Comparison of ENCODE assay signal across 8 cellular contexts in the genomic region with DNA sequence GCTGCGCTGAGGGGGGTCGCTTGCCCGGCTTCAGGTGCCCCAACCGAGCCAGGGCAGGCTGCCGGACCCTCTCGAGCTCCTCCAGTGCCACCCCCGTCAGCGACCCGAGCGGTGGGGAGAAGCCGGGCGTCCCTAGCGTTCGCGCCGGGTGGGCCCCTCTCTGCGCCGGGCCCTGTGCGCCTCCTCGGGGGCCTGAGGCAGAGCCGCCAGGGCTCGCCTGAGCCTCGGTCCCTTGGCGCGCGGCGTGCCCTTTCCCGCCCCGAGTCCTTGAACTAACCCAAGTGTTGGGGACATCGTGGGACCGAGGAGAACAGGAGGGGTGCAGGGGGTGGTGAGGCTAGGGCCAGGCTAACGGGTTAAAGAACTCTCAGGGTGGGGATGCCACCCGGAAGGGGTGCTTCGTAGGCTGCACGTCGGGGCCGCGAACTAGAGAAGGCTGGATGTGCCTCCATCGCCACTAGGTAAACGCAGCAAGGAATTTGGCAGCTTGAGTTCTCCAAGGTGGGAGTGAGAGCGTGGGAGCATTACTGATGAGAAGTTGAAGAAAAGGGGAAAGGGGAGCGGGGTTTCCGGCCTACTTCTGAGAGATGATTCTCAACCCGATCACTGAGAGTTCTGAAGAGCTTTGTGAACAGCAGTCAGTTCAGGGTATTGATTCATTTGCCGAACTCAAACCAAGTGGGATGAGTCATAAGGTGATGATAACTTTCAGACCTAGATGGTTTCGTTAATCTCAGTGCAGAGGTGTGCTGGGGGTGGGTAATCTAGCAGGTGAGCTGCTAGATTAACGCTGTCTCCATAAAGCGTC. TPM values are rescaled to one million over a fixed set of nuclear protein-coding genes. Genes with fewer than 3 reads are reported as not detected.
DNase-seq lines count a peak whose midpoint lies in the region; ATAC-seq and TF ChIP-seq lines count a peak whose summit lies in the region.

No MANE protein-coding gene starts in this region.

- peaks cover 23% of the 10 kb centered on the region for H3K36me3 Mint-ChIP-seq in central memory CD8-positive, alpha-beta T cell (ENCODE audit: insufficient read depth)

- H3F3A ChIP-seq in MM.1S (ENCODE audit: insufficient read depth, low read length) = 0 out of 2 replicates have a peak, but pooled peaks cover 5% of the 10 kb centered on the region

- peaks cover 43% of the 10 kb centered on the region for H3K79me2 ChIP-seq in MM.1S (ENCODE audit: low read length)

- ATAC-seq in central memory CD8-positive, alpha-beta T cell (replicated peaks; ENCODE audit: extremely low read depth, poor library complexity, severe bottlenecking) = peak; percentile 52
- ATAC-seq in left lobe of liver = peak; percentile 57

- H3K4me2 ChIP-seq in MM.1S (ENCODE audit: low read depth, low read length) = peak overlapping the region; percentile 69

- no peaks in the 10 kb centered on the region for H3K9me2 ChIP-seq in MM.1S (replicated peaks; ENCODE audit: insufficient read depth, low read length)

- peaks cover 26% of the 10 kb centered on the region for H3K4me1 Mint-ChIP-seq in central memory CD8-positive, alpha-beta T cell

- H3K27me3 ChIP-seq in MM.1S (replicated peaks; ENCODE audit: insufficient read depth, low read length) = no peaks in the 10 kb centered on the region

- H3K4me3 ChIP-seq in MM.1S (ENCODE audit: low read length) = peak overlapping the region; percentile 83

- no peaks in the 10 kb centered on the region for H3K9me3 ChIP-seq in MM.1S (replicated peaks; ENCODE audit: insufficient read depth, low read length)

- no peaks in the 10 kb centered on the region for H3K27me3 Mint-ChIP-seq in central memory CD8-positive, alpha-beta T cell

- H3K36me3 ChIP-seq in MM.1S (replicated peaks; ENCODE audit: insufficient read depth, low read length) = no peaks in the 10 kb centered on the region

- H2AFZ ChIP-seq in MM.1S (ENCODE audit: low read length) = peak overlapping the region; percentile 45; the same call in 1 of the 2 replicates

- in situ Hi-C loops in GM13977 (cut with MboI; ENCODE audit: low pct_unique_long_range_greater_than_20kb, low sequenced_read_pairs, unreplicated experiment) = no loop called here

- H3K4me1 ChIP-seq in MM.1S (ENCODE audit: low read length) = no peaks in the 10 kb centered on the region

- H3K27ac Mint-ChIP-seq in central memory CD8-positive, alpha-beta T cell (ENCODE audit: low read depth) = peak overlapping the region; percentile 88

- no peaks in the 10 kb centered on the region for H3K9me3 Mint-ChIP-seq in central memory CD8-positive, alpha-beta T cell

- peak overlapping the region; percentile 64; the same call in 1 of the 2 replicates for H3K27ac ChIP-seq in MM.1S (ENCODE audit: low read length)

- H3K4me3 Mint-ChIP-seq in central memory CD8-positive, alpha-beta T cell = peak overlapping the region; percentile 83

- peak; percentile 70 for DNase-seq in GM13977 (ENCODE audit: low spot score)
- DNase-seq in HCEC 1CT = peak; percentile 36
- peak; percentile 26 for DNase-seq in MM.1S
- peak; percentile 37 to 38 (median 38) for DNase-seq in activated CD4-positive, CD25-positive, alpha-beta regulatory T cell (lab: John Stamatoyannopoulos, UW)
- peak; percentile 41 to 51 for DNase-seq in central memory CD8-positive, alpha-beta T cell (ENCODE audit: low spot score in 2 of 2)
- DNase-seq in left lobe of liver (ENCODE audit: low spot score) = peak; percentile 57
- peak; percentile 55 to 56 for DNase-seq in stimulated activated CD4-positive, alpha-beta T cell treated with anti-CD3 and anti-CD28 coated beads, Interleukin-2, amount 100 ng/mL, for 48 hours
- DNase-seq in NCI-H187 (lab: John Stamatoyannopoulos, UW) = no peak

- H3K9ac ChIP-seq in MM.1S (ENCODE audit: low read length) = peak overlapping the region; percentile 83

- no peak for TF ChIP-seq CTCF in GM13977 (IDR thresholded peaks at IDR 0.05; ENCODE audit: extremely low read depth, insufficient read depth, missing control alignments)
- no peak for TF ChIP-seq CTCF in MM.1S (IDR thresholded peaks at IDR 0.05; ENCODE audit: low read length)

- H4K20me1 ChIP-seq in MM.1S (ENCODE audit: insufficient read depth, low read length) = no peaks in the 10 kb centered on the region

RNA-seq across cellular contexts. Expression of gene RNF34, which starts 0.6 kb away (rescaled TPM):
- 9.9 TPM for total RNA-seq in left lobe of liver

RNA-seq across cellular contexts. Expression of gene ANAPC5, which starts 48.3 kb away (rescaled TPM):
- 43.4 TPM for total RNA-seq in left lobe of liver

Comparison
In these comparisons a context has a peak if more than half of its experiments do, and no peak if none do; other contexts are left out.
1. DNase-seq: peak in GM13977 (single experiment), HCEC 1CT (single experiment), MM.1S (single experiment), activated CD4-positive, CD25-positive, alpha-beta regulatory T cell (4 of 4), central memory CD8-positive, alpha-beta T cell (2 of 2), left lobe of liver (single experiment) and stimulated activated CD4-positive, alpha-beta T cell treated with anti-CD3 and anti-CD28 coated beads, Interleukin-2, amount 100 ng/mL, for 48 hours (2 of 2); none in NCI-H187 (0 of 2).